Comparison of ENCODE assay signal across 18 cellular contexts in the genomic region with DNA sequence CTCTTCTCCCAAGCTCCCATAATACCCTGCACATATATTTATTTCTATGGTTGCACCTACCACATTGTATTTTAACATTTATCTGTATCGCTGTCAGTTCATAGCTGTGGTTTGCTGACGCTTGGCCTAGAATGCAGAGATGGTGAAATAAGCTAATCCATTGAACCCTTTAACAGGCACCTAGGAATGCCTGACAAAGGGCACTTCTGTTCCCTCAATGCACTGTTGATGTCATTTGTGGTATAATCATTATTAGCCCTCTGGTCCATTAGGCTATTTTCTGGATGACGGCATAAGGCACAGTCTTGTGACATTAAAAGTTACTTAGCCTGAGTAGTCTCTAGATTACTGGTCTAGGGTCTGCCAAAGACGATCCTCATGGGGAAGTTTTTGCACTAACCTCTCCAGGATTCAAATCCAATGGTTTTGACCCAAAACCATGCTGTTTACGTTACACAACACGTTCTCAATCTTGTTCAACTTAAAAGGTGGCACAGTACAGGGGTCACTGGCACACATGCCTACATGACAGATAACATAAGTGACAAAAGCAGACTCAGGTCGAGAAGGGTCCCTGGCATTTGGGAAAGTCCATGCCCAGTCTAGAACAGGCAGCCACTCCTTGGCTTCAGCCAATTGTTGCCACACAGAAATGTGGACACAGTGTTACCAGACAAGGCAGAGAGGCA. TPM values are rescaled to one million over a fixed set of nuclear protein-coding genes. Genes with fewer than 3 reads are reported as not detected.
DNase-seq lines count a peak whose midpoint lies in the region; ATAC-seq and TF ChIP-seq lines count a peak whose summit lies in the region.
"Had no signal": no experiment of that assay in that cellular context is flagged by ENCODE, and none has a peak within 500 bp of the region (broad histone marks: within the 10 kb centered on the region; RNA-seq: fewer than 3 reads in every experiment).

No MANE protein-coding gene starts in this region.

- intact Hi-C loops in PC-3 (cut with micrococcal nuclease): no loop called here

- H3K9ac ChIP-seq in PC-3 (ENCODE audit: low read length): no peak overlapping the region
- H3K9ac ChIP-seq: parathyroid adenoma had no signal

- ATAC-seq in T-helper 17 cell (no peak), PC-3 (no peak)

- no peaks in the 10 kb centered on the region for H3K9me3 ChIP-seq in T-helper 17 cell (ENCODE audit: control insufficient read depth, low read length, poor library complexity, severe bottlenecking)
- 0 out of 2 replicates have a peak, but pooled peaks cover 3% of the 10 kb centered on the region for H3K9me3 ChIP-seq in PC-3 (ENCODE audit: low read length)
- H3K9me3 ChIP-seq: esophagus squamous epithelium, tibial artery had no signal

- H3K36me3 ChIP-seq in PC-3 (ENCODE audit: low read depth, low read length): peaks cover 5% of the 10 kb centered on the region; the same call in 1 of the 2 replicates
- H3K36me3 ChIP-seq: esophagus squamous epithelium, tibial artery had no signal

- H3K9me3 Mint-ChIP-seq in activated naive CD4-positive, alpha-beta T cell treated with anti-CD3 and anti-CD28 coated beads, Interleukin-2, amount 50 U/mL, for 24 hours: no peaks in the 10 kb centered on the region
- H3K9me3 Mint-ChIP-seq in endothelial cell (ENCODE audit: unreplicated experiment) (no peaks in the 10 kb centered on the region), type B pancreatic cell (no peaks in the 10 kb centered on the region)

- TF ChIP-seq CTCF in endothelial cell (IDR thresholded peaks at IDR 0.05; ENCODE audit: unreplicated experiment) (no peak), type B pancreatic cell (conservative IDR thresholded peaks at IDR 0.05) (no peak), PC-3 (conservative IDR thresholded peaks at IDR 0.05; ENCODE audit: low read depth, low read length) (no peak)

- no peak overlapping the region for H3K4me2 ChIP-seq in PC-3 (ENCODE audit: low read length)

- H3K4me3 ChIP-seq in PC-3 (ENCODE audit: low read length): no peak overlapping the region
- H3K4me3 ChIP-seq: esophagus squamous epithelium, tibial artery had no signal

- no peaks in the 10 kb centered on the region for H3K9me2 ChIP-seq in PC-3 (replicated peaks; ENCODE audit: low read length)

- H3K27ac Mint-ChIP-seq in activated naive CD4-positive, alpha-beta T cell treated with anti-CD3 and anti-CD28 coated beads, Interleukin-2, amount 50 U/mL, for 24 hours: peak overlapping the region; percentile 96
- H3K27ac Mint-ChIP-seq in T-helper 17 cell (peak overlapping the region; percentile 96), endothelial cell (ENCODE audit: unreplicated experiment) (peak overlapping the region; percentile 31), type B pancreatic cell (no peak overlapping the region)

- H3K27me3 ChIP-seq in PC-3 (ENCODE audit: low read length): no peaks in the 10 kb centered on the region
- H3K27me3 ChIP-seq: esophagus squamous epithelium, tibial artery had no signal

- H3K27ac ChIP-seq in PC-3 (ENCODE audit: low read length): no peak overlapping the region
- H3K27ac ChIP-seq: parathyroid adenoma, tibial artery had no signal

- no TSS peak for BruUV-seq in PC-3 (replicated peaks; lab: Mats Ljungman, UMichigan)

- H3K4me1 ChIP-seq in PC-3 (ENCODE audit: insufficient read depth, low read length): peaks cover 21% of the 10 kb centered on the region

- H3K27me3 Mint-ChIP-seq in activated naive CD4-positive, alpha-beta T cell treated with anti-CD3 and anti-CD28 coated beads, Interleukin-2, amount 50 U/mL, for 24 hours: no peaks in the 10 kb centered on the region
- no peaks in the 10 kb centered on the region for H3K27me3 Mint-ChIP-seq in T-helper 17 cell
- peaks cover 5% of the 10 kb centered on the region for H3K27me3 Mint-ChIP-seq in endothelial cell (ENCODE audit: unreplicated experiment)
- no peaks in the 10 kb centered on the region for H3K27me3 Mint-ChIP-seq in type B pancreatic cell

- H3K36me3 Mint-ChIP-seq in activated naive CD4-positive, alpha-beta T cell treated with anti-CD3 and anti-CD28 coated beads, Interleukin-2, amount 50 U/mL, for 24 hours: peaks cover 7% of the 10 kb centered on the region
- H3K36me3 Mint-ChIP-seq in T-helper 17 cell (ENCODE audit: low read depth) (no peaks in the 10 kb centered on the region), endothelial cell (ENCODE audit: low read depth, unreplicated experiment) (peaks cover 7% of the 10 kb centered on the region), type B pancreatic cell (peaks cover 6% of the 10 kb centered on the region)

- peaks cover 62% of the 10 kb centered on the region for H3K4me1 Mint-ChIP-seq in activated naive CD4-positive, alpha-beta T cell treated with anti-CD3 and anti-CD28 coated beads, Interleukin-2, amount 50 U/mL, for 24 hours
- peaks cover 34% of the 10 kb centered on the region for H3K4me1 Mint-ChIP-seq in T-helper 17 cell
- peaks cover 19% of the 10 kb centered on the region for H3K4me1 Mint-ChIP-seq in endothelial cell (ENCODE audit: unreplicated experiment)
- peaks cover 18% of the 10 kb centered on the region for H3K4me1 Mint-ChIP-seq in type B pancreatic cell (ENCODE audit: unreplicated experiment)

- H3K79me2 ChIP-seq in PC-3 (ENCODE audit: low read length): peaks cover 35% of the 10 kb centered on the region

- H3F3A ChIP-seq in PC-3 (ENCODE audit: low read length, unreplicated experiment): no peaks in the 10 kb centered on the region

- CTCF ChIA-PET in PC-3 (lab: Charles Lee): no interaction called here

- H3K4me3 Mint-ChIP-seq in activated naive CD4-positive, alpha-beta T cell treated with anti-CD3 and anti-CD28 coated beads, Interleukin-2, amount 50 U/mL, for 24 hours: peak overlapping the region; percentile 96
- H3K4me3 Mint-ChIP-seq in T-helper 17 cell (peak overlapping the region; percentile 97), endothelial cell (ENCODE audit: unreplicated experiment) (no peak overlapping the region), type B pancreatic cell (peak overlapping the region; percentile 94)

- no peak overlapping the region for H2AFZ ChIP-seq in PC-3 (ENCODE audit: low read length)
- H2AFZ ChIP-seq: parathyroid adenoma had no signal

- no peak for DNase-seq in activated naive CD4-positive, alpha-beta T cell (lab: John Stamatoyannopoulos, UW)
- no peak for DNase-seq in T-helper 17 cell
- DNase-seq in endothelial cell (ENCODE audit: low spot score): no peak
- DNase-seq in type B pancreatic cell (ENCODE audit: extremely low spot score, unreplicated experiment): no peak
- no peak for DNase-seq in epidermal melanocyte (ENCODE audit: insufficient read length, low spot score)
- no peak for DNase-seq in PC-3
- DNase-seq: activated effector memory CD4-positive, alpha-beta T cell treated with anti-CD3 and anti-CD28 coated beads, Interleukin-2, amount 50 U/mL, for 16 hours; DMS79 treated with DMSO at 0.1 percent for 48 hours; effector CD4-positive, alpha-beta T cell; esophagus squamous epithelium; NCI-H187 treated with DMSO at 0.1 percent for 48 hours; NCI-H2227 treated with DMSO at 0.1 percent for 48 hours; NCI-H774; Right ventricle myocardium superior; stimulated activated naive CD4-positive, alpha-beta T cell; tibial artery had no signal

- POLR2A ChIA-PET in PC-3 (lab: Charles Lee; ENCODE audit: unreplicated experiment): no interaction called here

- peaks cover 24% of the 10 kb centered on the region for H4K20me1 ChIP-seq in PC-3 (ENCODE audit: low read length)

RNA-seq across cellular contexts. Expression of a gene that starts 2.1 kb away (rescaled TPM):
- 100 to 1,000 TPM; 171 to 176 TPM for total RNA-seq in T-helper 17 cell
- 183 TPM for total RNA-seq in endothelial cell (ENCODE audit: unreplicated experiment)
- total RNA-seq in type B pancreatic cell (ENCODE audit: low replicate concordance): 153 and 183 TPM in 2 replicates
- total RNA-seq in PC-3 (2014; rRNA removed): 116 and 118 TPM in 2 replicates

RNA-seq across cellular contexts. Expression of a gene that starts 26.5 kb away (rescaled TPM):
- 10 to 100 TPM; 37.5 to 60.3 TPM for total RNA-seq in T-helper 17 cell
- 17.3 TPM for total RNA-seq in endothelial cell (ENCODE audit: unreplicated experiment)
- total RNA-seq in type B pancreatic cell (ENCODE audit: low replicate concordance): 57.4 and 83.4 TPM in 2 replicates
- total RNA-seq in PC-3 (2014; rRNA removed): 32.0 and 40.7 TPM in 2 replicates
